In the genomic region with DNA sequence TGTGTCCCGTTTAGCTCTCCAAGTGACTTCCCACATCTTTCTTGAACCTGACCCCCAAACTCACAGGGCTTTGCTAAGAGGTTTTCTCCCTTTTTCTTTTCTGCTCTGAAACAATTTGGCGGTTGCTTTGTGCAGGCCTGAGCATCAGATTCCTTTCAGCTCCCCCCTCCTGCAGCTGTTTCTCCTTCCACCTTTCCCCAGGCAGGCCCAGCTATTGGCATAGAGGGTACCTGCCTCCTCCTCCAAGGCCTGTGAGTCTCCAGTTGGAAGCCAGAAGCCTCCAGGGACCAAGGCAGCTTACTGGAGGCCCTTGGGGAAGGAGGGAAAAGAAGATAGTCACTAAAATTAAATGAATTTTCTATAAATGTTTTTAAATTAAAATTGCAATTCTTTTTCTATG, we compare ENCODE assay signal across 23 cellular contexts. TPM values are rescaled to one million over a fixed set of nuclear protein-coding genes. Genes with fewer than 3 reads are reported as not detected.
DNase-seq lines count a peak whose midpoint lies in the region; TF ChIP-seq lines count a peak whose summit lies in the region.
"Had no signal": no experiment of that assay in that cellular context is flagged by ENCODE, and none has a peak within 500 bp of the region (broad histone marks: within the 10 kb centered on the region; RNA-seq: fewer than 3 reads in every experiment).

No MANE protein-coding gene starts in this region.

- H3K4me3 Mint-ChIP-seq in neural crest cell (peak overlapping the region; percentile 3), type B pancreatic cell (no peak overlapping the region)

- intact Hi-C loops in esophagus muscularis mucosa (cut with DNase I): no loop called here

- H3K36me3 ChIP-seq in esophagus muscularis mucosa: no peaks in the 10 kb centered on the region
- H3K36me3 ChIP-seq in brain microvascular endothelial cell (replicated peaks): no peaks in the 10 kb centered on the region
- H3K36me3 ChIP-seq: BE2C had no signal

- peaks cover 0 to 97% (median 46%) of the 10 kb centered on the region in 4 donors for H3K27me3 ChIP-seq in esophagus muscularis mucosa
- peaks cover 65% of the 10 kb centered on the region for H3K27me3 ChIP-seq in brain microvascular endothelial cell (replicated peaks)

- no peaks in the 10 kb centered on the region for H3K9me3 ChIP-seq in esophagus muscularis mucosa
- H3K9me3 ChIP-seq: BE2C had no signal

- TF ChIP-seq CTCF in esophagus muscularis mucosa (IDR thresholded peaks at IDR 0.05) (no peak), neural crest cell (conservative IDR thresholded peaks at IDR 0.05) (no peak), type B pancreatic cell (conservative IDR thresholded peaks at IDR 0.05) (no peak), brain microvascular endothelial cell (IDR thresholded peaks at IDR 0.05; ENCODE audit: low read depth, low read length, missing control alignments) (no peak)

- H3K27ac ChIP-seq in esophagus muscularis mucosa (replicated peaks in 1 of 4) (no peak overlapping the region), brain microvascular endothelial cell (no peak overlapping the region)
- H3K27ac ChIP-seq: 22Rv1; BLaER1 treated with 17β-estradiol and CSF1 and Interleukin-3, amounts not matched to agents 10 nM and 100 nM had no signal

- TF ChIP-seq EP300 in esophagus muscularis mucosa (IDR thresholded peaks at IDR 0.05): no peak

- TF ChIP-seq POLR2A in esophagus muscularis mucosa (IDR thresholded peaks at IDR 0.05; ENCODE audit: low read depth): no peak

- H3K27ac Mint-ChIP-seq in neural crest cell (ENCODE audit: unreplicated experiment) (no peak overlapping the region), type B pancreatic cell (no peak overlapping the region)
- H3K27ac Mint-ChIP-seq: CD14-positive monocyte; CD4-positive, alpha-beta T cell; H9 had no signal

- H3K36me3 Mint-ChIP-seq in neural crest cell (ENCODE audit: low read depth) (no peaks in the 10 kb centered on the region), type B pancreatic cell (peaks cover under 1% of the 10 kb centered on the region)
- H3K36me3 Mint-ChIP-seq: CD8-positive, alpha-beta memory T cell had no signal

- peak; percentile 18 for DNase-seq in NCI-H2227 (lab: John Stamatoyannopoulos, UW; ENCODE audit: unreplicated experiment)
- no peak for DNase-seq in NCI-H2227 treated with DMSO at 0.1 percent for 48 hours (lab: John Stamatoyannopoulos, UW)
- DNase-seq in esophagus muscularis mucosa (ENCODE audit: extremely low spot score): peak; percentile 68
- DNase-seq in neural crest cell (ENCODE audit: low read depth, low spot score): no peak
- peak; percentile 25 for DNase-seq in type B pancreatic cell (ENCODE audit: extremely low spot score, unreplicated experiment)
- DNase-seq in mucosa of gallbladder (ENCODE audit: low spot score): no peak
- no peak for DNase-seq in SKM-1 treated with dmso at 0.1 percent for 144 hours (lab: John Stamatoyannopoulos, UW; ENCODE audit: unreplicated experiment)
- DNase-seq in brain microvascular endothelial cell: no peak
- DNase-seq: ACHN; AML-193; BE2C; CD4-positive, alpha-beta T cell; CD8-positive, alpha-beta memory T cell; DMS 273 treated with DMSO at 0.1 percent for 48 hours; DMS79; EL; GDM1; H9 had no signal

- no peak overlapping the region for H3K4me3 ChIP-seq in esophagus muscularis mucosa
- no peak overlapping the region for H3K4me3 ChIP-seq in brain microvascular endothelial cell (ENCODE audit: low read depth, low read length)
- H3K4me3 ChIP-seq: BLaER1 treated with 17β-estradiol and CSF1 and Interleukin-3, amounts not matched to agents 10 nM and 100 nM; GM12878 had no signal

- peaks cover 31% of the 10 kb centered on the region for H3K4me1 Mint-ChIP-seq in neural crest cell
- peaks cover 14% of the 10 kb centered on the region for H3K4me1 Mint-ChIP-seq in type B pancreatic cell (ENCODE audit: unreplicated experiment)

- in situ Hi-C loops in brain microvascular endothelial cell (cut with HindIII; ENCODE audit: low pct_ligation_motif_present, low sequenced_read_pairs): no loop called here

- H3K9me3 Mint-ChIP-seq in neural crest cell: no peaks in the 10 kb centered on the region
- no peaks in the 10 kb centered on the region for H3K9me3 Mint-ChIP-seq in type B pancreatic cell
- H3K9me3 Mint-ChIP-seq: CD4-positive, alpha-beta T cell had no signal

- peaks cover 24 to 40% (median 37%) of the 10 kb centered on the region in 4 donors for H3K4me1 ChIP-seq in esophagus muscularis mucosa
- H3K4me1 ChIP-seq: BE2C; BLaER1 treated with 17β-estradiol and CSF1 and Interleukin-3, amounts not matched to agents 10 nM and 100 nM had no signal

- WGBS in esophagus muscularis mucosa: 79% methylated on average over 2 of the region's 2 CpGs

- H3K27me3 Mint-ChIP-seq in neural crest cell (ENCODE audit: low read depth) (peaks cover 94% of the 10 kb centered on the region), type B pancreatic cell (peaks cover 90% of the 10 kb centered on the region)

RNA-seq across cellular contexts. Expression of gene VAX1, which starts 7.7 kb away (rescaled TPM):
- total RNA-seq in esophagus muscularis mucosa (not detected), neural crest cell (0.16 and 0.23 TPM in 2 replicates), type B pancreatic cell (ENCODE audit: low replicate concordance) (0.58 TPM in 1 of 2 replicates, not detected in the other), mucosa of gallbladder (not detected)
- total RNA-seq: CD4-positive, alpha-beta T cell; CD8-positive, alpha-beta memory T cell; GM12878; H1; H9 had no signal

Comparison
In these comparisons a context has a peak if more than half of its experiments do, and no peak if none do; other contexts are left out.
1. DNase-seq: peak in NCI-H2227 (single experiment), esophagus muscularis mucosa (single experiment) and type B pancreatic cell (single experiment); none in NCI-H2227 treated with DMSO at 0.1 percent for 48 hours (single experiment), neural crest cell (single experiment), mucosa of gallbladder (single experiment), SKM-1 treated with dmso at 0.1 percent for 144 hours (single experiment) and brain microvascular endothelial cell (single experiment).